In the genomic region with DNA sequence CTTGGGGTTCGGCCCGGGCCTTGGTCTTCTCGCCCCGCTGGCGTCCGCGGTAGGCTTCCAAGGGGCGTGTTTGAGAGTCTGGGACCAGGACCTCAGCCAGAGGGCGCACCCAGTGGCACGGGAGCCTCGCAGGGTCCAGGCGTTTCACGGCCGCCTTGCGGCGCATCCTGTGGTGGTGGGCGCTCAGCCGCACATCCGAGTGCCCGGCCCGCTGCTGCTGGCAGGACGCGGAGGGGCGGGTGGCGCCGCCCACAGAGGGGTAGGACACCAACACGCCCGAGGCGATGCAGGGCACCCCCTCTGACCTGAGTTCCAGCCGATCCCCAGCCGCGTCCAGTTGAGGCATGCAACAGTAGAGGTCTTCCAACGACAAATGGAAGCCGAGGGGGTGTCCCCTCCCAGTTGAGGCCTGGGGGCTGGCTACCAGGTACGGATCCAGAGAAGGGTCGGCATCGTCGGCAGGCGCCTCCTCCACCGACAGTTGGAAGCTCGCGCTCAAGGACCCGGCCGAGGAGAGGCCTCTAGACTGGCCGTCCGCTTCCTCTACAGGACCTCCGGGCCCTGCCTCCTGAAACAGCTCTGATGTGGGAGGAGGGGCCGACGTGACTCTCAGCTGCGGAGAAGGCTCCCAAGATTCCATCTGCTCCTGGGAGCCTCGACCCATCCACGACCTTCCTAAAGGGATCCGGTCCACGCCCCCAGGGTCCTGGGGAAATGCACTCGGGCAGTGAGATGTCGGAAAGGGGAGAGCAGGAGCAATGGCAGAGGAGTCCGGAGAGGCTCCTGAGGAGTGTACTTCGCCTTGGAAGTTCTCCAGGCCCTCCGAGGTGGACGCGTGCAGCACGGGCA, we compare ENCODE assay signal across 8 cellular contexts. TPM values are rescaled to one million over a fixed set of nuclear protein-coding genes. Genes with fewer than 3 reads are reported as not detected.
DNase-seq lines count a peak whose midpoint lies in the region; ATAC-seq and TF ChIP-seq lines count a peak whose summit lies in the region.

No MANE protein-coding gene starts in this region.

- ATAC-seq in memory B cell (ENCODE audit: low read depth) (peak; percentile 59), aorta (ENCODE audit: low FRiP score) (peak; percentile 79)

- peak overlapping the region; percentile 35 for H3K4me3 ChIP-seq in HUES64 (ENCODE audit: low read length)
- peak overlapping the region; percentile 20 to 48 for H3K4me3 ChIP-seq in aorta (ENCODE audit: low read length in 2 of 2)
- H3K4me3 ChIP-seq in Karpas-422 (ENCODE audit: low read length) = no peak overlapping the region

- no peak overlapping the region for H3K4me2 ChIP-seq in Karpas-422 (ENCODE audit: low read depth, low read length, poor library complexity, severe bottlenecking)

- H3K79me2 ChIP-seq in Karpas-422 (ENCODE audit: low read length) = no peaks in the 10 kb centered on the region

- no peaks in the 10 kb centered on the region for H3K9me2 ChIP-seq in Karpas-422 (replicated peaks; ENCODE audit: insufficient read depth, low read length)

- DNase-seq in GM10248 (ENCODE audit: extremely low spot score) (peak; percentile 51), dermis blood vessel endothelial cell (peak; percentile 33), memory B cell (ENCODE audit: low spot score in 2 of 2) (peak in 1 of 2 donors; percentile 42), aorta (peak; percentile 75 to 87), glomerular visceral epithelial cell (ENCODE audit: extremely low spot score) (no peak), Karpas-422 (no peak)
- DNase-seq in activated effector memory CD4-positive, alpha-beta T cell treated with Interleukin-2 at 50 U/mL for 16 hours = no peak

- no peaks in the 10 kb centered on the region for H3K36me3 Mint-ChIP-seq in memory B cell

- TF ChIP-seq CTCF in GM10248 (IDR thresholded peaks at IDR 0.05; ENCODE audit: control extremely low read depth, extremely low read depth, low read depth, missing control alignments) = peak; percentile 23

- no peaks in the 10 kb centered on the region for H3K9me3 ChIP-seq in HUES64 (ENCODE audit: insufficient read depth, low read depth, low read length)
- no peaks in the 10 kb centered on the region for H3K9me3 ChIP-seq in aorta (ENCODE audit: control insufficient read depth, low read length)
- H3K9me3 ChIP-seq in Karpas-422 (ENCODE audit: low read length) = no peaks in the 10 kb centered on the region

- no peaks in the 10 kb centered on the region for H4K20me1 ChIP-seq in Karpas-422 (ENCODE audit: insufficient read depth, low read depth, low read length)

- H3K9me3 Mint-ChIP-seq in memory B cell = no peaks in the 10 kb centered on the region

- H3K36me3 ChIP-seq in HUES64 (ENCODE audit: insufficient read depth, low read length) = no peaks in the 10 kb centered on the region
- no peaks in the 10 kb centered on the region for H3K36me3 ChIP-seq in aorta (ENCODE audit: control insufficient read depth in 1 of 2, insufficient read depth in 2 of 2, low read length in 1 of 2)
- H3K36me3 ChIP-seq in Karpas-422 (ENCODE audit: insufficient read depth, low read length) = no peaks in the 10 kb centered on the region

- H3K27ac ChIP-seq in HUES64 (ENCODE audit: low read depth, low read length) = no peak overlapping the region
- H3K27ac ChIP-seq in aorta (ENCODE audit: low read depth in 1 of 2, low read length in 2 of 2) = no peak overlapping the region
- no peak overlapping the region for H3K27ac ChIP-seq in Karpas-422 (ENCODE audit: low read length)

- no peaks in the 10 kb centered on the region for H3K4me1 ChIP-seq in HUES64 (ENCODE audit: insufficient read depth, low read length)
- H3K4me1 ChIP-seq in aorta (ENCODE audit: control insufficient read depth in 1 of 2, insufficient read depth in 2 of 2, low read length in 2 of 2) = no peaks in the 10 kb centered on the region
- H3K4me1 ChIP-seq in Karpas-422 (ENCODE audit: low read length) = peaks cover 16% of the 10 kb centered on the region

- no peak overlapping the region for H3K9ac ChIP-seq in HUES64 (ENCODE audit: low read depth, low read length)
- no peak overlapping the region for H3K9ac ChIP-seq in Karpas-422 (ENCODE audit: low read length)

- H3K4me1 Mint-ChIP-seq in memory B cell = peaks cover 18% of the 10 kb centered on the region

- H3K27ac Mint-ChIP-seq in memory B cell = peak overlapping the region; percentile 20

- WGBS in HUES64 = 93% methylated on average over 62 of the region's 62 CpGs
- 3% methylated on average over 57 to 62 of the region's 62 CpGs for WGBS in aorta, 2 donors

- intact Hi-C loops in aorta (cut with DNase I) = no loop called here

- POLR2A ChIA-PET in GM10248 (lab: Yijun Ruan, JAX) = interaction anchor here (0.6 kb wide), 1 partner anchor 9 kb away, joined by 3 read pairs; no protein-coding TSS in a partner anchor

- H3K27me3 ChIP-seq in HUES64 (ENCODE audit: insufficient read depth, low read length) (peaks cover 6% of the 10 kb centered on the region), aorta (ENCODE audit: control insufficient read depth in 1 of 2, insufficient read depth in 2 of 2, low read length in 1 of 2) (no peaks in the 10 kb centered on the region), Karpas-422 (ENCODE audit: low read length) (no peaks in the 10 kb centered on the region)

- no peak overlapping the region for H2AFZ ChIP-seq in Karpas-422 (ENCODE audit: low read length)

- H3K4me3 Mint-ChIP-seq in memory B cell = peak overlapping the region; percentile 82

- no peaks in the 10 kb centered on the region for H3K27me3 Mint-ChIP-seq in memory B cell

- CTCF ChIA-PET in GM10248 (lab: Yijun Ruan, JAX) = interaction anchor here (2.4 to 3.6 kb wide), 3 partner anchors 9 to 23 kb away, joined by 6 to 22 read pairs (median 7); no protein-coding TSS in a partner anchor

RNA-seq across cellular contexts. Expression of a gene that starts 6.3 kb away (rescaled TPM):
- polyA plus RNA-seq in HUES64 (2013, experiment 1 of 2) = 1.2 TPM
- 3.1 TPM for polyA plus RNA-seq in HUES64 (2013, experiment 2 of 2)
- total RNA-seq in dermis blood vessel endothelial cell = 0.14 and 0.17 TPM in 2 replicates
- total RNA-seq in aorta = 1 to 10 TPM; 1.4 to 3.1 TPM
- polyA plus RNA-seq in aorta = 1 to 10 TPM; 1.3 to 4.5 TPM
- 3.8 and 7.6 TPM in 2 replicates for total RNA-seq in Karpas-422 (2014; rRNA removed; shearing (Covaris generic); ENCODE audit: low replicate concordance)

RNA-seq across cellular contexts. Expression of a gene that starts 6.4 kb away (rescaled TPM):
- 28.4 TPM for polyA plus RNA-seq in HUES64 (2013, experiment 1 of 2)
- 43.8 TPM for polyA plus RNA-seq in HUES64 (2013, experiment 2 of 2)
- 23.3 and 36.9 TPM in 2 replicates for total RNA-seq in dermis blood vessel endothelial cell
- total RNA-seq in aorta = 10 to 100 TPM in 1 of 2 donors, 1 to 10 TPM in 1; 6.3 to 10.2 TPM
- 10 to 100 TPM in 1 of 2 donors, 1 to 10 TPM in 1; 6.5 to 19.9 TPM for polyA plus RNA-seq in aorta
- total RNA-seq in Karpas-422 (2014; rRNA removed; shearing (Covaris generic); ENCODE audit: low replicate concordance) = 130 and 239 TPM in 2 replicates

RNA-seq across cellular contexts. Expression of a gene that starts 26.6 kb away (rescaled TPM):
- 31.1 TPM for polyA plus RNA-seq in HUES64 (2013, experiment 1 of 2)
- polyA plus RNA-seq in HUES64 (2013, experiment 2 of 2) = 32.5 TPM
- total RNA-seq in dermis blood vessel endothelial cell (21.6 and 27.0 TPM in 2 replicates), aorta (10 to 100 TPM; 11.7 to 27.7 TPM)
- 10 to 100 TPM; 10.3 to 19.5 TPM for polyA plus RNA-seq in aorta
- 28.1 and 31.5 TPM in 2 replicates for total RNA-seq in Karpas-422 (2014; rRNA removed; shearing (Covaris generic); ENCODE audit: low replicate concordance)

RNA-seq across cellular contexts. Expression of a gene that starts 35.0 kb away (rescaled TPM):
- 113 TPM for polyA plus RNA-seq in HUES64 (2013, experiment 1 of 2)
- 117 TPM for polyA plus RNA-seq in HUES64 (2013, experiment 2 of 2)
- 160 and 207 TPM in 2 replicates for total RNA-seq in dermis blood vessel endothelial cell
- 100 to 1,000 TPM; 141 to 158 TPM for total RNA-seq in aorta
- polyA plus RNA-seq in aorta = 100 to 1,000 TPM in 1 of 2 donors, 10 to 100 TPM in 1; 73.8 to 106 TPM
- total RNA-seq in Karpas-422 (2014; rRNA removed; shearing (Covaris generic); ENCODE audit: low replicate concordance) = 95.0 and 96.4 TPM in 2 replicates

RNA-seq across cellular contexts. Expression of a gene that starts 39.8 kb away (rescaled TPM):
- 8.2 TPM for polyA plus RNA-seq in HUES64 (2013, experiment 1 of 2)
- 9.1 TPM for polyA plus RNA-seq in HUES64 (2013, experiment 2 of 2)
- total RNA-seq in dermis blood vessel endothelial cell (6.5 and 24.0 TPM in 2 replicates), aorta (10 to 100 TPM; 29.3 to 38.2 TPM)
- 10 to 100 TPM; 18.2 to 60.9 TPM for polyA plus RNA-seq in aorta
- total RNA-seq in Karpas-422 (2014; rRNA removed; shearing (Covaris generic); ENCODE audit: low replicate concordance) = 29.3 and 86.9 TPM in 2 replicates

Comparison
In these comparisons a context has a peak if more than half of its experiments do, and no peak if none do; other contexts are left out.
1. DNase-seq: peak in GM10248 (single experiment), dermis blood vessel endothelial cell (single experiment) and aorta (2 of 2); none in glomerular visceral epithelial cell (single experiment), Karpas-422 (single experiment) and activated effector memory CD4-positive, alpha-beta T cell treated with Interleukin-2 at 50 U/mL for 16 hours (single experiment).